In the genomic region with DNA sequence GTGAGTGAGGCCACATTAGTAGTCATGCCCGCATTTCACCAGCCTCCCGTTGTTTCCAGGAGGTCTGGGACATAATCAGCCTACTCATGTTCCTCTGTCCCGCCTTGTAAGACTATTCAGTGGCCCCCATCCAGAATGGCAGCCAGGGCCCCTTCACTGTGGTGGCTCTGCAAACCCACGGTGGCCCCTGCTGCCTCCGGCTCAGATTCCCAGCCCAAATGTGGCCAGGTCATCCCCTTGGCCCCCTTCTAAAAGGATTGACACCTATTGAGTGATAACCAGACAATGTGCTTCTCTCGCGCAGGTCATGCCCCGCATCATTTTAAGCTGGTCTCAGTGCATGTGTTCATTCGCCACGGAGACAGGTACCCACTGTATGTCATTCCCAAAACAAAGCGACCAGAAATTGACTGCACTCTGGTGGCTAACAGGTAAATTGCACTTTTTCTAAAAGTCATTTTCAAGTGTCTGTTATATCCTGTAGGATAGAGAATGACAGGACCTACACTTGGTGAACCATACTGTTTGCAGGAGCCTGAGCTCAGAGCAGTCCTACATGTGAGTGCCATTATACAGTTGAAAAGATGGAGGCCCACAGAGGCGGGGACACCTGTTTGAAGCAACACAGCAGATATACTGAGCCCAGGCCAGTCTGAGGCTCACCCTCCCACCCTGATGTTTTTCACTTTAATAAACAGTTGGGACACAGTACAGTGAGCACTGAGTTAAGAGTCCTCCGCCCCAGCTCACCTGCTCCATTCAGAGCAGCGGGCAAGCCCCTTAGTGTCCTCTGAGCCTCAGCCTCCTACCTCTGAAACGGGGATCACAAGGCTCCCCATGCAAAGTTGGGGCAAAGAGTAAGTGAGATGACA, we compare ENCODE assay signal across 8 cellular contexts. TPM values are rescaled to one million over a fixed set of nuclear protein-coding genes. Genes with fewer than 3 reads are reported as not detected.
DNase-seq lines count a peak whose midpoint lies in the region; ATAC-seq and TF ChIP-seq lines count a peak whose summit lies in the region.

No MANE protein-coding gene starts in this region.

- 72 to 77% methylated on average over 9 to 15 of the region's 15 CpGs for WGBS in endodermal cell (ENCODE audit: insufficient coverage in 1 of 2, insufficient read length in 1 of 2), 2 experiments

- H3K4me1 Mint-ChIP-seq in endodermal cell, result no peaks in the 10 kb centered on the region
- H3K4me1 Mint-ChIP-seq in naive thymus-derived CD8-positive, alpha-beta T cell, result peaks cover 17 to 31% (median 22%) of the 10 kb centered on the region in 4 donors

- no peaks in the 10 kb centered on the region for H3K9me3 ChIP-seq in endodermal cell (ENCODE audit: control insufficient read depth, low read length)

- H3K27ac ChIP-seq in 22Rv1 (no peak overlapping the region), endodermal cell (ENCODE audit: low read depth, low read length) (no peak overlapping the region)

- ATAC-seq in HG03064 (IDR thresholded peaks at IDR 0.05; ENCODE audit: low read depth, unreplicated experiment) (peak; percentile 77), GM18505 (IDR thresholded peaks at IDR 0.05; ENCODE audit: unreplicated experiment) (no peak), HG03025 (IDR thresholded peaks at IDR 0.05; ENCODE audit: low FRiP score, unreplicated experiment) (no peak)
- ATAC-seq in naive thymus-derived CD8-positive, alpha-beta T cell, result peak; percentile 88 to 93

- DNase-seq in DMS53 treated with DMSO at 0.1 percent for 48 hours (lab: John Stamatoyannopoulos, UW; ENCODE audit: unreplicated experiment), result peak; percentile 38
- peak; percentile 28 for DNase-seq in OCI-M1 (lab: John Stamatoyannopoulos, UW)
- DNase-seq in endodermal cell, result no peak
- DNase-seq in naive thymus-derived CD8-positive, alpha-beta T cell, result peak in 6 of 10 donors; percentile 17 to 67 (median 43)

- H3K27me3 ChIP-seq in endodermal cell (ENCODE audit: control insufficient read depth, insufficient read depth, low read length, poor library complexity, severe bottlenecking), result no peaks in the 10 kb centered on the region

- TF ChIP-seq CTCF in 22Rv1 (IDR thresholded peaks at IDR 0.05) (peak; percentile 68), endodermal cell (conservative IDR thresholded peaks at IDR 0.05) (peak; percentile 73)

- H3K4me3 ChIP-seq in endodermal cell (ENCODE audit: low read length), result no peak overlapping the region

- no peak overlapping the region for H3K27ac Mint-ChIP-seq in endodermal cell
- H3K27ac Mint-ChIP-seq in naive thymus-derived CD8-positive, alpha-beta T cell, result peak overlapping the region in 7 of 10 donors; percentile 22 to 83 (median 54)

- H3K9me3 Mint-ChIP-seq in endodermal cell, result no peaks in the 10 kb centered on the region
- no peaks in the 10 kb centered on the region for H3K9me3 Mint-ChIP-seq in naive thymus-derived CD8-positive, alpha-beta T cell

- no peak overlapping the region for H3K9ac ChIP-seq in endodermal cell (ENCODE audit: extremely low read depth, low read length, poor library complexity, severe bottlenecking)

- H3K36me3 Mint-ChIP-seq in endodermal cell (ENCODE audit: low read depth), result peaks cover 38% of the 10 kb centered on the region
- H3K36me3 Mint-ChIP-seq in naive thymus-derived CD8-positive, alpha-beta T cell, result peaks cover 7 to 46% (median 24%) of the 10 kb centered on the region in 3 donors

- H3K4me3 Mint-ChIP-seq in endodermal cell, result no peak overlapping the region
- peak overlapping the region in 2 of 10 donors; percentile 18 to 22 for H3K4me3 Mint-ChIP-seq in naive thymus-derived CD8-positive, alpha-beta T cell

- TF ChIP-seq POLR2A in GM18505 (IDR thresholded peaks at IDR 0.05; ENCODE audit: borderline replicate concordance, extremely low read depth, insufficient read depth, insufficient read length), result no peak

- no peaks in the 10 kb centered on the region for H3K4me1 ChIP-seq in endodermal cell (ENCODE audit: control insufficient read depth, insufficient read depth, low read length)

- POLR2A ChIA-PET in naive thymus-derived CD8-positive, alpha-beta T cell (lab: Charles Lee), result interaction anchor here (3.0 to 7.5 kb wide), 3 partner anchors 13 to 47 kb away, joined by 11 to 112 read pairs (median 34); partner anchors contain the start of gene PXYLP1

- H3K27me3 Mint-ChIP-seq in endodermal cell (ENCODE audit: insufficient read depth), result no peaks in the 10 kb centered on the region
- H3K27me3 Mint-ChIP-seq in naive thymus-derived CD8-positive, alpha-beta T cell, result no peaks in the 10 kb centered on the region

- peaks cover 27% of the 10 kb centered on the region for H3K36me3 ChIP-seq in endodermal cell (ENCODE audit: control insufficient read depth, insufficient read depth, low read length)

RNA-seq across cellular contexts. Expression of gene PXYLP1, which starts 47.7 kb away (rescaled TPM):
- total RNA-seq in endodermal cell, result 10 to 100 TPM; 37.7 to 53.6 TPM
- 28.7 TPM for polyA plus RNA-seq in endodermal cell (2013, experiment 1 of 2)
- polyA plus RNA-seq in endodermal cell (2013, experiment 2 of 2), result 23.8 TPM
- 10 to 100 TPM; 34.4 to 36.9 TPM for total RNA-seq in naive thymus-derived CD8-positive, alpha-beta T cell
- 10 to 100 TPM in 2 of 3 donors, 1 to 10 TPM in 1; 9.9 to 18.3 (median 16.9) TPM for polyA plus RNA-seq in naive thymus-derived CD8-positive, alpha-beta T cell

Comparison
In these comparisons a context has a peak if more than half of its experiments do, and no peak if none do; other contexts are left out.
1. ATAC-seq: peak in HG03064 (single experiment) and naive thymus-derived CD8-positive, alpha-beta T cell (2 of 2); none in GM18505 (single experiment) and HG03025 (single experiment).